10 cellular contexts compared by ENCODE assay signal in the genomic region with DNA sequence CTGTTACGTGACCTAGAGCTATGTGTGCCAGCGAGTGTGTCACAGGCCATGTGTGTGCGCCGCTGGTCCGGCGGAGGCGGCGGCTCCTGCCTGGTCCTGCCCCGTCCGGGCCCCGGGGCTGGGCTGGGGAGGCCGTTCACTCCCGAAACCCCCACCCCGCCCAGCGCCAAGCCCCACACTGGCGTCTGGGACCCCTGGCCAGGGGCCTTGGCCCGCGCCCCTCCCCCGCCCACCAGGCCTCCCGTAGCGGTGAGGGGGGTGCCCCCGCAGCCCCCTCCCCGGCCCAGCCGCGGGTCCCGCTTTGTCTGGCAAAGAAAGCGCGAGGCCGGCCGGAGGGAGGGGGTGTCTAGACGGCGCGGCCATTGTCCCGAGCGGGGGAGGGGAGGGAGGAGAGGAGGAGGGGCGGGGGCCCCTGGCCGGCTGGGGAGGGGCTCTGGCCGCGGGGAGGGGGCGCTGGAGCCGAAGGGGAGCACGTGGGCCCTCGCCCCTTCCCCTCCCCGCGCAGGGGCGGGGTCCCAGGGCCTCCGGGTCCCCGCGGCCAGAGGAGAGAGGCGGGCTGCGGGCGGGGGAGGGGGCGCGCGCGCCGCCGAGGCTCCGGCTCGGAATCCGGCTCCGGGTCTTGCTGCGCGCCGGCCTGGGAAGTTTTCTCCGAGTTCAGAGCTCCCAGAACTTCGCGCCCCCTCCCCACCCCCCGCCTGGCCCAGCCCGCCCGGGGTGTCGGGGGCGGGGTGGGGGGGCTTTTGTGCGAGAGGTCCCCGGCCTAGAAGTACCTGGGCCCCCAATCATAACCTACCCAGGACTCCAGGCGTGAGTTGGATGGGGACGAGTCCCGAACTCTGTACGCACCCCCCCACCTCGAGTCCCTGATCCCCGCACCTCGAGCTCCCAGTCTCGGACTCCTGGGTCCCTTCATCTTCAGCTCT. TPM values are rescaled to one million over a fixed set of nuclear protein-coding genes. Genes with fewer than 3 reads are reported as not detected.
A peak's percentile ranks its signal among the peaks of the same experiment; 100 is the strongest.
DNase-seq lines count a peak whose midpoint lies in the region; ATAC-seq and TF ChIP-seq lines count a peak whose summit lies in the region.
"Had no signal": no experiment of that assay in that cellular context is flagged by ENCODE, and none has a peak within 500 bp of the region (broad histone marks: within the 10 kb centered on the region; RNA-seq: fewer than 3 reads in every experiment).

No MANE protein-coding gene starts in this region.

- no peaks in the 10 kb centered on the region for H3K27me3 ChIP-seq in thymus (ENCODE audit: control insufficient read depth, insufficient read depth)

- H3K4me1 Mint-ChIP-seq in immature natural killer cell: peaks cover 14 to 15% of the 10 kb centered on the region in 2 donors

- DNase-seq in NCI-H2227 (lab: John Stamatoyannopoulos, UW; ENCODE audit: unreplicated experiment): peak; percentile 45
- DNase-seq in NCI-H2227 treated with DMSO at 0.1 percent for 48 hours (lab: John Stamatoyannopoulos, UW): no peak
- no peak for DNase-seq in astrocyte of the cerebellum (ENCODE audit: low read depth)
- DNase-seq in immature natural killer cell: no peak
- no peak for DNase-seq in SKM-1 (lab: John Stamatoyannopoulos, UW; ENCODE audit: unreplicated experiment)
- no peak for DNase-seq in NCI-H2171 treated with DMSO at 0.1 percent for 48 hours (lab: John Stamatoyannopoulos, UW)
- DNase-seq: CD4-positive, CD25-positive, alpha-beta regulatory T cell; effector CD4-positive, alpha-beta T cell had no signal

- peaks cover 2% of the 10 kb centered on the region for H3K36me3 ChIP-seq in thymus (ENCODE audit: control insufficient read depth, insufficient read depth)

- H3K4me3 ChIP-seq in astrocyte of the cerebellum (ENCODE audit: low read depth, low read length) (peak overlapping the region; percentile 58), thymus (ENCODE audit: low read length) (peak overlapping the region; percentile 73)

- H3K27me3 Mint-ChIP-seq in immature natural killer cell (ENCODE audit: low read depth in 3 of 3): peaks cover 20 to 37% (median 21%) of the 10 kb centered on the region in 3 donors

- peaks cover 23% of the 10 kb centered on the region for H3K4me1 ChIP-seq in thymus (ENCODE audit: control insufficient read depth, insufficient read depth, low read length)

- H3K27ac ChIP-seq in thymus (ENCODE audit: low read depth): peak overlapping the region; percentile 91

- peaks cover 0 to 5% (median 3%) of the 10 kb centered on the region in 3 donors for H3K36me3 Mint-ChIP-seq in immature natural killer cell

- no peak overlapping the region for H3K27ac Mint-ChIP-seq in immature natural killer cell
- H3K27ac Mint-ChIP-seq: CD4-positive, CD25-positive, alpha-beta regulatory T cell had no signal

- in situ Hi-C loops in astrocyte of the cerebellum (cut with HindIII; ENCODE audit: low sequenced_read_pairs): loop anchor here (5.0 kb wide), 1 partner anchor 127 kb away; no protein-coding TSS in a partner anchor

- H3K9me3 ChIP-seq in thymus (ENCODE audit: control insufficient read depth): no peaks in the 10 kb centered on the region

- WGBS in thymus: 14% methylated on average over 81 of the region's 83 CpGs

- peaks cover 0 to 2% (median 0%) of the 10 kb centered on the region in 6 donors for H3K9me3 Mint-ChIP-seq in immature natural killer cell

- ATAC-seq in GM18861 (IDR thresholded peaks at IDR 0.05; ENCODE audit: unreplicated experiment): no peak

- TF ChIP-seq CTCF in astrocyte of the cerebellum (IDR thresholded peaks at IDR 0.05; ENCODE audit: low read depth, low read length, missing control alignments): no peak

- peak overlapping the region in 3 of 5 donors; percentile 41 to 51 (median 49) for H3K4me3 Mint-ChIP-seq in immature natural killer cell

RNA-seq across cellular contexts. Expression of gene NOTCH3, which starts 0.9 kb away (rescaled TPM):
- polyA plus RNA-seq in immature natural killer cell (not detected), thymus (11.3 TPM)
- polyA plus RNA-seq: CD4-positive, CD25-positive, alpha-beta regulatory T cell had no signal

RNA-seq across cellular contexts. Expression of gene EPHX3, which starts 32.3 kb away (rescaled TPM):
- polyA plus RNA-seq in immature natural killer cell (not detected), thymus (4.8 TPM)
- polyA plus RNA-seq: CD4-positive, CD25-positive, alpha-beta regulatory T cell had no signal

Comparison
In these comparisons a context has a peak if more than half of its experiments do, and no peak if none do; other contexts are left out.
1. RNA of gene NOTCH3, which starts 0.9 kb away (polyA plus RNA-seq): 11.3 TPM in thymus (single experiment); not detected in immature natural killer cell; every median in the first group is over 10 times any median in the second.